In genomic region chr10:124530215-124530665, GRCh38 we compare ENCODE assay signal across 8 cellular contexts.
DNase-seq lines count a peak whose midpoint lies in the region; ATAC-seq and TF ChIP-seq lines count a peak whose summit lies in the region.

No MANE protein-coding gene starts in this region.

- TF ChIP-seq EP300 in suprapubic skin (IDR thresholded peaks at IDR 0.05): no peak

- TF ChIP-seq CTCF in suprapubic skin (IDR thresholded peaks at IDR 0.05): peak; percentile 57 to 92

- intact Hi-C loops in activated T-helper 2 cell treated with anti-CD3 and anti-CD28 coated beads, Interferon-gamma antibody, Interleukin-2, Interleukin-4, amounts not matched to agents 10 μg/mL and 5 μg/mL and 100 μg/mL, durations not matched to agents 14 hours and 24 hours and 36 hours (cut with micrococcal nuclease): loop anchor here (1.0 kb wide), 2 partner anchors 211 to 297 kb away; no protein-coding TSS in a partner anchor

- no peaks in the 10 kb centered on the region for H3K27me3 ChIP-seq in suprapubic skin

- peaks cover 14% of the 10 kb centered on the region for H3K4me1 ChIP-seq in suprapubic skin

- no peaks in the 10 kb centered on the region for H3K9me3 ChIP-seq in suprapubic skin

- H3K36me3 Mint-ChIP-seq in activated T-helper 2 cell treated with anti-CD3 and anti-CD28 coated beads, Interferon-gamma antibody, Interleukin-2, Interleukin-4, amounts not matched to agents 10 μg/mL and 5 μg/mL and 100 μg/mL, durations not matched to agents 14 hours and 24 hours and 36 hours (ENCODE audit: low read depth): no peaks in the 10 kb centered on the region

- no peak overlapping the region for H3K4me3 Mint-ChIP-seq in activated T-helper 2 cell treated with anti-CD3 and anti-CD28 coated beads, Interferon-gamma antibody, Interleukin-2, Interleukin-4, amounts not matched to agents 10 μg/mL and 5 μg/mL and 100 μg/mL, durations not matched to agents 14 hours and 24 hours and 36 hours (ENCODE audit: low read depth)

- peaks cover 3% of the 10 kb centered on the region for H3K4me1 Mint-ChIP-seq in activated T-helper 2 cell treated with anti-CD3 and anti-CD28 coated beads, Interferon-gamma antibody, Interleukin-2, Interleukin-4, amounts not matched to agents 10 μg/mL and 5 μg/mL and 100 μg/mL, durations not matched to agents 14 hours and 24 hours and 36 hours (ENCODE audit: low read depth)

- no peak for TF ChIP-seq POLR2A in suprapubic skin (IDR thresholded peaks at IDR 0.05)

- 9% methylated on average over 9 of the region's 18 CpGs for WGBS in suprapubic skin

- no peaks in the 10 kb centered on the region for H3K36me3 ChIP-seq in suprapubic skin

- peaks cover 12% of the 10 kb centered on the region for H3K27me3 Mint-ChIP-seq in activated T-helper 2 cell treated with anti-CD3 and anti-CD28 coated beads, Interferon-gamma antibody, Interleukin-2, Interleukin-4, amounts not matched to agents 10 μg/mL and 5 μg/mL and 100 μg/mL, durations not matched to agents 14 hours and 24 hours and 36 hours (ENCODE audit: low read depth)

- H3K27ac Mint-ChIP-seq in activated T-helper 2 cell treated with anti-CD3 and anti-CD28 coated beads, Interferon-gamma antibody, Interleukin-2, Interleukin-4, amounts not matched to agents 10 μg/mL and 5 μg/mL and 100 μg/mL, durations not matched to agents 14 hours and 24 hours and 36 hours: no peak overlapping the region

- H3K27ac ChIP-seq in suprapubic skin: no peak overlapping the region

- peak; percentile 45 for DNase-seq in DMS79 treated with DMSO at 0.1 percent for 48 hours (lab: John Stamatoyannopoulos, UW)
- peak in 70 of 76 experiments; percentile 27 to 88 (median 72) for DNase-seq in HUDEP-2 (lab: John Stamatoyannopoulos, UW; ENCODE audit: unreplicated experiment in 76 of 76)
- peak; percentile 79 for DNase-seq in RPMI8226
- DNase-seq in activated T-helper 2 cell treated with anti-CD3 and anti-CD28 coated beads, Interferon-gamma antibody, Interleukin-2, Interleukin-4, amounts not matched to agents 10 μg/mL and 5 μg/mL and 100 μg/mL, durations not matched to agents 14 hours and 24 hours and 36 hours (ENCODE audit: low spot score): peak; percentile 76
- DNase-seq in fibroblast of the conjunctiva (ENCODE audit: low read depth): peak; percentile 67
- DNase-seq in occipital lobe (lab: John Stamatoyannopoulos, UW): peak; percentile 75
- DNase-seq in suprapubic skin (ENCODE audit: low spot score in 2 of 2): peak; percentile 91 to 92

- ATAC-seq in GM21515 (IDR thresholded peaks at IDR 0.05; ENCODE audit: unreplicated experiment): peak; percentile 95

- H3K4me3 ChIP-seq in suprapubic skin: no peak overlapping the region

- H3K9me3 Mint-ChIP-seq in activated T-helper 2 cell treated with anti-CD3 and anti-CD28 coated beads, Interferon-gamma antibody, Interleukin-2, Interleukin-4, amounts not matched to agents 10 μg/mL and 5 μg/mL and 100 μg/mL, durations not matched to agents 14 hours and 24 hours and 36 hours: no peaks in the 10 kb centered on the region
